ENCODE assay signal across 1 cellular context in genomic region chr20:1423625-1424106, GRCh38.
TF ChIP-seq lines count a peak whose summit lies in the region.

No MANE protein-coding gene starts in this region.

TF ChIP-seq in HepG2, 621 proteins besides CTCF, POLR2A, EP300 and RAD21 (continued from another document):
- TF ChIP-seq ZBTB43 (CRISPR knock-in tag; conservative IDR thresholded peaks at IDR 0.05) = no peak
- peak; percentile 80 for TF ChIP-seq FOXA3 (CRISPR knock-in tag; IDR thresholded peaks at IDR 0.05)
